ENCODE assay signal across 1 cellular context in the genomic region with DNA sequence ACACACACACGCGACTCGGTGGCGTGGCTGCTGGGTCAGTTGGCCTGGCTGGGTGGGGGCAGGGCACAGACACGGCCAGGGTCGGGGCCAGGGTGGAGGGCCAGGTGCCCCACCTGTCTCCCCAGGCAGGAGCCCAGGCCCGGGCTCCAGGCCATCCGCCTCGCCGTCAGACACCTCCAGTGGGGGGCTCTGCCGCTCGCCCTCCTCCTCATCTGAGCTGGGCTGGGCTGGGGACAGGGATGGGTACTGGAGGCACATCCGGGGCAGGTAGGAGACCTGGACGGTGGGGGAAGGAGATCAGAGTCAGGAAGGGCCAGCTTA.
A peak's percentile ranks its signal among the peaks of the same experiment; 100 is the strongest.
TF ChIP-seq lines count a peak whose summit lies in the region.

No MANE protein-coding gene starts in this region.

TF ChIP-seq in HepG2, 621 proteins besides CTCF, POLR2A, EP300 and RAD21:
- TF ChIP-seq, protein P1, sequence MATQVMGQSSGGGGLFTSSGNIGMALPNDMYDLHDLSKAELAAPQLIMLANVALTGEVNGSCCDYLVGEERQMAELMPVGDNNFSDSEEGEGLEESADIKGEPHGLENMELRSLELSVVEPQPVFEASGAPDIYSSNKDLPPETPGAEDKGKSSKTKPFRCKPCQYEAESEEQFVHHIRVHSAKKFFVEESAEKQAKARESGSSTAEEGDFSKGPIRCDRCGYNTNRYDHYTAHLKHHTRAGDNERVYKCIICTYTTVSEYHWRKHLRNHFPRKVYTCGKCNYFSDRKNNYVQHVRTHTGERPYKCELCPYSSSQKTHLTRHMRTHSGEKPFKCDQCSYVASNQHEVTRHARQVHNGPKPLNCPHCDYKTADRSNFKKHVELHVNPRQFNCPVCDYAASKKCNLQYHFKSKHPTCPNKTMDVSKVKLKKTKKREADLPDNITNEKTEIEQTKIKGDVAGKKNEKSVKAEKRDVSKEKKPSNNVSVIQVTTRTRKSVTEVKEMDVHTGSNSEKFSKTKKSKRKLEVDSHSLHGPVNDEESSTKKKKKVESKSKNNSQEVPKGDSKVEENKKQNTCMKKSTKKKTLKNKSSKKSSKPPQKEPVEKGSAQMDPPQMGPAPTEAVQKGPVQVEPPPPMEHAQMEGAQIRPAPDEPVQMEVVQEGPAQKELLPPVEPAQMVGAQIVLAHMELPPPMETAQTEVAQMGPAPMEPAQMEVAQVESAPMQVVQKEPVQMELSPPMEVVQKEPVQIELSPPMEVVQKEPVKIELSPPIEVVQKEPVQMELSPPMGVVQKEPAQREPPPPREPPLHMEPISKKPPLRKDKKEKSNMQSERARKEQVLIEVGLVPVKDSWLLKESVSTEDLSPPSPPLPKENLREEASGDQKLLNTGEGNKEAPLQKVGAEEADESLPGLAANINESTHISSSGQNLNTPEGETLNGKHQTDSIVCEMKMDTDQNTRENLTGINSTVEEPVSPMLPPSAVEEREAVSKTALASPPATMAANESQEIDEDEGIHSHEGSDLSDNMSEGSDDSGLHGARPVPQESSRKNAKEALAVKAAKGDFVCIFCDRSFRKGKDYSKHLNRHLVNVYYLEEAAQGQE (IDR thresholded peaks at IDR 0.05; ENCODE audit: borderline replicate concordance in 1 of 2, low read depth in 1 of 2, low read length in 2 of 2): no peak
- TF ChIP-seq, protein P2, sequence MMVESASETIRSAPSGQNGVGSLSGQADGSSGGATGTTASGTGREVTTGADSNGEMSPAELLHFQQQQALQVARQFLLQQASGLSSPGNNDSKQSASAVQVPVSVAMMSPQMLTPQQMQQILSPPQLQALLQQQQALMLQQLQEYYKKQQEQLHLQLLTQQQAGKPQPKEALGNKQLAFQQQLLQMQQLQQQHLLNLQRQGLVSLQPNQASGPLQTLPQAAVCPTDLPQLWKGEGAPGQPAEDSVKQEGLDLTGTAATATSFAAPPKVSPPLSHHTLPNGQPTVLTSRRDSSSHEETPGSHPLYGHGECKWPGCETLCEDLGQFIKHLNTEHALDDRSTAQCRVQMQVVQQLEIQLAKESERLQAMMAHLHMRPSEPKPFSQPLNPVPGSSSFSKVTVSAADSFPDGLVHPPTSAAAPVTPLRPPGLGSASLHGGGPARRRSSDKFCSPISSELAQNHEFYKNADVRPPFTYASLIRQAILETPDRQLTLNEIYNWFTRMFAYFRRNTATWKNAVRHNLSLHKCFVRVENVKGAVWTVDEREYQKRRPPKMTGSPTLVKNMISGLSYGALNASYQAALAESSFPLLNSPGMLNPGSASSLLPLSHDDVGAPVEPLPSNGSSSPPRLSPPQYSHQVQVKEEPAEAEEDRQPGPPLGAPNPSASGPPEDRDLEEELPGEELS (CRISPR knock-in tag; IDR thresholded peaks at IDR 0.05): no peak
- TF ChIP-seq, protein P3, sequence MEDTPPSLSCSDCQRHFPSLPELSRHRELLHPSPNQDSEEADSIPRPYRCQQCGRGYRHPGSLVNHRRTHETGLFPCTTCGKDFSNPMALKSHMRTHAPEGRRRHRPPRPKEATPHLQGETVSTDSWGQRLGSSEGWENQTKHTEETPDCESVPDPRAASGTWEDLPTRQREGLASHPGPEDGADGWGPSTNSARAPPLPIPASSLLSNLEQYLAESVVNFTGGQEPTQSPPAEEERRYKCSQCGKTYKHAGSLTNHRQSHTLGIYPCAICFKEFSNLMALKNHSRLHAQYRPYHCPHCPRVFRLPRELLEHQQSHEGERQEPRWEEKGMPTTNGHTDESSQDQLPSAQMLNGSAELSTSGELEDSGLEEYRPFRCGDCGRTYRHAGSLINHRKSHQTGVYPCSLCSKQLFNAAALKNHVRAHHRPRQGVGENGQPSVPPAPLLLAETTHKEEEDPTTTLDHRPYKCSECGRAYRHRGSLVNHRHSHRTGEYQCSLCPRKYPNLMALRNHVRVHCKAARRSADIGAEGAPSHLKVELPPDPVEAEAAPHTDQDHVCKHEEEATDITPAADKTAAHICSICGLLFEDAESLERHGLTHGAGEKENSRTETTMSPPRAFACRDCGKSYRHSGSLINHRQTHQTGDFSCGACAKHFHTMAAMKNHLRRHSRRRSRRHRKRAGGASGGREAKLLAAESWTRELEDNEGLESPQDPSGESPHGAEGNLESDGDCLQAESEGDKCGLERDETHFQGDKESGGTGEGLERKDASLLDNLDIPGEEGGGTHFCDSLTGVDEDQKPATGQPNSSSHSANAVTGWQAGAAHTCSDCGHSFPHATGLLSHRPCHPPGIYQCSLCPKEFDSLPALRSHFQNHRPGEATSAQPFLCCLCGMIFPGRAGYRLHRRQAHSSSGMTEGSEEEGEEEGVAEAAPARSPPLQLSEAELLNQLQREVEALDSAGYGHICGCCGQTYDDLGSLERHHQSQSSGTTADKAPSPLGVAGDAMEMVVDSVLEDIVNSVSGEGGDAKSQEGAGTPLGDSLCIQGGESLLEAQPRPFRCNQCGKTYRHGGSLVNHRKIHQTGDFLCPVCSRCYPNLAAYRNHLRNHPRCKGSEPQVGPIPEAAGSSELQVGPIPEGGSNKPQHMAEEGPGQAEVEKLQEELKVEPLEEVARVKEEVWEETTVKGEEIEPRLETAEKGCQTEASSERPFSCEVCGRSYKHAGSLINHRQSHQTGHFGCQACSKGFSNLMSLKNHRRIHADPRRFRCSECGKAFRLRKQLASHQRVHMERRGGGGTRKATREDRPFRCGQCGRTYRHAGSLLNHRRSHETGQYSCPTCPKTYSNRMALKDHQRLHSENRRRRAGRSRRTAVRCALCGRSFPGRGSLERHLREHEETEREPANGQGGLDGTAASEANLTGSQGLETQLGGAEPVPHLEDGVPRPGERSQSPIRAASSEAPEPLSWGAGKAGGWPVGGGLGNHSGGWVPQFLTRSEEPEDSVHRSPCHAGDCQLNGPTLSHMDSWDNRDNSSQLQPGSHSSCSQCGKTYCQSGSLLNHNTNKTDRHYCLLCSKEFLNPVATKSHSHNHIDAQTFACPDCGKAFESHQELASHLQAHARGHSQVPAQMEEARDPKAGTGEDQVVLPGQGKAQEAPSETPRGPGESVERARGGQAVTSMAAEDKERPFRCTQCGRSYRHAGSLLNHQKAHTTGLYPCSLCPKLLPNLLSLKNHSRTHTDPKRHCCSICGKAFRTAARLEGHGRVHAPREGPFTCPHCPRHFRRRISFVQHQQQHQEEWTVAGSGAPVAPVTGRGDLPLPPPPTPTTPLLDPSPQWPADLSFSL (CRISPR knock-in tag; IDR thresholded peaks at IDR 0.05): 0 out of 2 replicates have a peak, but pooled peaks have one; percentile 23
